ENCODE assay signal across 28 cellular contexts in the genomic region with DNA sequence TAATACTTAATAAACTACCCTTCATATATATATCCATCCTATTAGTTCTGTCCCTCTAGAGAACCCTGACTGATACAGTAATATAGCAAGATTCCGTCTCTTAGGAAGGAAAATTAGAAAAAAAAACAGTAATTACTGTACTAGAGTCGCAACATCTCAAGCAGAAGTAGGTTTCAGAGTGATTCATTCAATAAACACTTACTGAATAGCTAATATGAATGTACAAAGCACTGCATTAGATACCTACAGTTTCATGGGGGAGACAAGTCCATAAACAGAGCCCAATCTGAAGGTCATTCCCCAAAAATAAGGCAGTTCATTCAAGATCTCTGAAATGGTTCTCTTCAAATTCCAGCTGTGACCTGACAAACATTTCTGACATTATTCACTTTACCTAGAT. TPM values are rescaled to one million over a fixed set of nuclear protein-coding genes. Genes with fewer than 3 reads are reported as not detected.
DNase-seq lines count a peak whose midpoint lies in the region; ATAC-seq and TF ChIP-seq lines count a peak whose summit lies in the region.
"Had no signal": no experiment of that assay in that cellular context is flagged by ENCODE, and none has a peak within 500 bp of the region (broad histone marks: within the 10 kb centered on the region; RNA-seq: fewer than 3 reads in every experiment).

No MANE protein-coding gene starts in this region.

- H3K4me1 Mint-ChIP-seq in activated T-cell treated with anti-CD3 and anti-CD28 coated beads, Interleukin-2, amount 50 U/mL, for 72 hours (ENCODE audit: low read depth) = peaks cover 36% of the 10 kb centered on the region
- peaks cover 27% of the 10 kb centered on the region for H3K4me1 Mint-ChIP-seq in chondrocyte (ENCODE audit: low read depth)

- peaks cover 17% of the 10 kb centered on the region for H3K4me1 ChIP-seq in GM23248 (ENCODE audit: insufficient read depth)
- no peaks in the 10 kb centered on the region for H3K4me1 ChIP-seq in HAP-1
- H3K4me1 ChIP-seq in uterus = no peaks in the 10 kb centered on the region
- H3K4me1 ChIP-seq: BLaER1, testis had no signal

- peak overlapping the region; percentile 79 for H3K27ac Mint-ChIP-seq in activated T-cell treated with anti-CD3 and anti-CD28 coated beads, Interleukin-2, amount 50 U/mL, for 72 hours
- peak overlapping the region; percentile 49 for H3K27ac Mint-ChIP-seq in chondrocyte (ENCODE audit: unreplicated experiment)
- H3K27ac Mint-ChIP-seq: activated CD4-positive, alpha-beta T cell treated with anti-CD3 and anti-CD28 coated beads, Interleukin-2, amount 10 ng/mL, durations not matched to agents 7 days and 5 days had no signal

- H3K79me2 ChIP-seq in GM23248 (ENCODE audit: insufficient read depth) = peaks cover 98% of the 10 kb centered on the region

- peak overlapping the region in 1 of 2 donors; percentile 51 for H3K4me3 Mint-ChIP-seq in activated T-cell treated with anti-CD3 and anti-CD28 coated beads, Interleukin-2, amount 50 U/mL, for 72 hours
- no peak overlapping the region for H3K4me3 Mint-ChIP-seq in chondrocyte (ENCODE audit: unreplicated experiment)
- H3K4me3 Mint-ChIP-seq: activated CD4-positive, alpha-beta T cell treated with anti-CD3 and anti-CD28 coated beads, Interleukin-2, amount 10 ng/mL, durations not matched to agents 7 days and 5 days had no signal

- H3K27ac ChIP-seq in GM23248 (no peak overlapping the region; the same call in 1 of the 2 replicates), uterus (no peak overlapping the region)
- H3K27ac ChIP-seq: BLaER1, dorsolateral prefrontal cortex, epithelial cell of prostate, neutrophil, SK-N-MC, testis, vagina, VCaP had no signal

- in situ Hi-C loops in GM23248 (cut with MboI) = no loop called here
- in situ Hi-C loops in HAP-1 (cut with MboI; ENCODE audit: low sequenced_read_pairs) = no loop called here

- no peaks in the 10 kb centered on the region for H3K27me3 Mint-ChIP-seq in activated T-cell treated with anti-CD3 and anti-CD28 coated beads, Interleukin-2, amount 50 U/mL, for 72 hours (ENCODE audit: low read depth)
- H3K27me3 Mint-ChIP-seq in chondrocyte (ENCODE audit: low read depth) = no peaks in the 10 kb centered on the region
- H3K27me3 Mint-ChIP-seq: activated CD4-positive, alpha-beta T cell treated with anti-CD3 and anti-CD28 coated beads, Interleukin-2, amount 10 ng/mL, durations not matched to agents 7 days and 5 days had no signal

- no peak for TF ChIP-seq POLR2A in uterus (IDR thresholded peaks at IDR 0.05)

- H3F3A ChIP-seq in GM23248 (ENCODE audit: insufficient read depth) = peaks cover 29% of the 10 kb centered on the region

- H3K4me3 ChIP-seq in GM23248 (no peak overlapping the region), HAP-1 (no peak overlapping the region), uterus (no peak overlapping the region)
- H3K4me3 ChIP-seq: BLaER1, dorsolateral prefrontal cortex, SK-N-MC, testis, vagina had no signal

- H3K9ac ChIP-seq in GM23248 = no peak overlapping the region
- H3K9ac ChIP-seq: BLaER1 had no signal

- DNase-seq in activated T-cell treated with anti-CD3 and anti-CD28 coated beads, Interleukin-2, amount 50 U/mL, for 72 hours = no peak
- no peak for DNase-seq in activated T-cell treated with anti-CD3 and anti-CD28 coated beads, Interleukin-2, amount 50 U/mL, for 1 hour
- peak; percentile 40 for DNase-seq in GM23248
- no peak for DNase-seq in chondrocyte (ENCODE audit: low spot score)
- peak; percentile 26 for DNase-seq in renal cortical epithelial cell (ENCODE audit: low read depth)
- no peak for DNase-seq in pons (ENCODE audit: low spot score)
- no peak for DNase-seq in HAP-1 (ENCODE audit: low spot score in 2 of 2)
- DNase-seq in uterus = no peak
- DNase-seq: activated CD4-positive, alpha-beta T cell treated with anti-CD3 and anti-CD28 coated beads, Interleukin-2, amount 10 ng/mL, durations not matched to agents 7 days and 5 days; activated CD8-positive, alpha-beta memory T cell treated with anti-CD3 and anti-CD28 coated beads, Interleukin-2, amount 50 U/mL, for 4 hours; anterior cingulate cortex; central memory CD4-positive, alpha-beta T cell; dorsolateral prefrontal cortex; EL; glutamatergic neuron; kidney; NCI-H2081; NCI-H226; NCI-H774; RPMI8226; small intestine; testis had no signal

- no peaks in the 10 kb centered on the region for H3K36me3 ChIP-seq in GM23248 (ENCODE audit: low read depth)
- no peaks in the 10 kb centered on the region; the same call in 1 of the 2 replicates for H3K36me3 ChIP-seq in HAP-1 (replicated peaks)
- no peaks in the 10 kb centered on the region for H3K36me3 ChIP-seq in uterus
- H3K36me3 ChIP-seq: vagina had no signal

- intact Hi-C loops in uterus (cut with DNase I; ENCODE audit: low total_unique reads) = no loop called here

- no peak for TF ChIP-seq CTCF in chondrocyte (IDR thresholded peaks at IDR 0.05)
- TF ChIP-seq CTCF in uterus (IDR thresholded peaks at IDR 0.05) = no peak

- peak; percentile 31 to 70 for ATAC-seq in activated T-cell treated with anti-CD3 and anti-CD28 coated beads, Interleukin-2, amount 50 U/mL, for 72 hours (replicated peaks in 1 of 2)

- H3K9me3 ChIP-seq in GM23248 (ENCODE audit: low read depth) (no peaks in the 10 kb centered on the region), HAP-1 (no peaks in the 10 kb centered on the region), uterus (no peaks in the 10 kb centered on the region)
- H3K9me3 ChIP-seq: neutrophil, testis, vagina had no signal

- H4K20me1 ChIP-seq in GM23248 (ENCODE audit: insufficient read depth) = no peaks in the 10 kb centered on the region

- H3K4me2 ChIP-seq in GM23248 (ENCODE audit: unreplicated experiment) = no peak overlapping the region
- H3K4me2 ChIP-seq: BLaER1 had no signal

- no peaks in the 10 kb centered on the region for H3K27me3 ChIP-seq in GM23248 (replicated peaks; ENCODE audit: insufficient read depth)
- no peaks in the 10 kb centered on the region for H3K27me3 ChIP-seq in HAP-1 (ENCODE audit: low read depth)
- H3K27me3 ChIP-seq in uterus = no peaks in the 10 kb centered on the region
- H3K27me3 ChIP-seq: BLaER1, dorsolateral prefrontal cortex, neutrophil, testis, vagina had no signal

- 80 to 87% methylated on average over 2 of the region's 2 CpGs for WGBS in GM23248 (ENCODE audit: low coverage in 1 of 2, low lambda C conversion rate in 2 of 2, missing lambda C conversion rate in 2 of 2), 2 experiments

- H3K36me3 Mint-ChIP-seq in activated T-cell treated with anti-CD3 and anti-CD28 coated beads, Interleukin-2, amount 50 U/mL, for 72 hours (ENCODE audit: insufficient read depth in 2 of 2) = peaks cover 0 to 7% of the 10 kb centered on the region in 2 donors
- H3K36me3 Mint-ChIP-seq in chondrocyte (ENCODE audit: low read depth) = peaks cover 2% of the 10 kb centered on the region

- H3K9me3 Mint-ChIP-seq in activated T-cell treated with anti-CD3 and anti-CD28 coated beads, Interleukin-2, amount 50 U/mL, for 72 hours = no peaks in the 10 kb centered on the region
- no peaks in the 10 kb centered on the region for H3K9me3 Mint-ChIP-seq in chondrocyte (ENCODE audit: low read depth)
- H3K9me3 Mint-ChIP-seq: activated CD4-positive, alpha-beta T cell treated with anti-CD3 and anti-CD28 coated beads, Interleukin-2, amount 10 ng/mL, durations not matched to agents 7 days and 5 days had no signal

- no peak overlapping the region for H2AFZ ChIP-seq in GM23248

- H3K9me2 ChIP-seq in GM23248 (ENCODE audit: insufficient read depth) = no peaks in the 10 kb centered on the region

RNA-seq across cellular contexts. Expression of gene CERS5, which starts 9.9 kb away (rescaled TPM):
- total RNA-seq in activated T-cell treated with anti-CD3 and anti-CD28 coated beads, Interleukin-2, amount 50 U/mL, for 72 hours = 10 to 100 TPM; 82.5 to 87.6 TPM
- 52.4 and 60.7 TPM in 2 replicates for total RNA-seq in GM23248 (2014; rRNA removed; shearing (Covaris generic))
- 88.7 and 99.2 TPM in 2 replicates for polyA plus RNA-seq in GM23248 (2016; fragmentation: Nextera tagmentation; extraction: Ambion mirVana)
- 77.2 to 81.3 TPM (median 80.9 TPM) in 3 replicates for total RNA-seq in chondrocyte
- 55.8 and 63.7 TPM in 2 replicates for total RNA-seq in renal cortical epithelial cell
- 10 to 100 TPM in 3 of 4 donors, 1 to 10 TPM in 1; 9.1 to 73.9 (median 40.5) TPM for total RNA-seq in uterus

RNA-seq across cellular contexts. Expression of gene COX14, which starts 45.2 kb away (rescaled TPM):
- total RNA-seq in activated T-cell treated with anti-CD3 and anti-CD28 coated beads, Interleukin-2, amount 50 U/mL, for 72 hours = 10 to 100 TPM; 41.5 to 50.1 TPM
- total RNA-seq in GM23248 (2014; rRNA removed; shearing (Covaris generic)) = 24.4 and 53.4 TPM in 2 replicates
- 122 and 125 TPM in 2 replicates for polyA plus RNA-seq in GM23248 (2016; fragmentation: Nextera tagmentation; extraction: Ambion mirVana)
- total RNA-seq in chondrocyte = 37.8 to 53.1 TPM (median 44.7 TPM) in 3 replicates
- 41.5 and 73.3 TPM in 2 replicates for total RNA-seq in renal cortical epithelial cell
- total RNA-seq in uterus = 100 to 1,000 TPM in 1 of 4 donors, 10 to 100 TPM in 3; 14.3 to 121 (median 45.4) TPM

RNA-seq across cellular contexts. Expression of gene GPD1, which starts 53.5 kb away (rescaled TPM):
- total RNA-seq in activated T-cell treated with anti-CD3 and anti-CD28 coated beads, Interleukin-2, amount 50 U/mL, for 72 hours = 1 to 10 TPM; 1.6 to 3.5 TPM
- total RNA-seq in GM23248 (2014; rRNA removed; shearing (Covaris generic)) = 0.13 TPM in 1 of 2 replicates, not detected in the other
- polyA plus RNA-seq in GM23248 (2016; fragmentation: Nextera tagmentation; extraction: Ambion mirVana) = not detected in 2 replicates
- total RNA-seq in chondrocyte (0.46 TPM in 1 of 3 replicates, not detected in the others), renal cortical epithelial cell (0.69 and 0.70 TPM in 2 replicates), uterus (not detected)

Comparison
In these comparisons a context has a peak if more than half of its experiments do, and no peak if none do; other contexts are left out.
1. DNase-seq: peak in GM23248 (single experiment) and renal cortical epithelial cell (single experiment); none in activated T-cell treated with anti-CD3 and anti-CD28 coated beads, Interleukin-2, amount 50 U/mL, for 72 hours (0 of 2), activated T-cell treated with anti-CD3 and anti-CD28 coated beads, Interleukin-2, amount 50 U/mL, for 1 hour (single experiment), chondrocyte (single experiment), pons (single experiment), HAP-1 (0 of 2) and uterus (0 of 2).